1 cellular context compared by ENCODE assay signal in genomic region chr1:1511533-1512285, GRCh38.
A peak's percentile ranks its signal among the peaks of the same experiment; 100 is the strongest.
TF ChIP-seq lines count a peak whose summit lies in the region.

ATAD3A (plus strand) TSS chr1:1512162; CDS start chr1:1512269, 107 bp downstream.

TF ChIP-seq in HepG2, 621 proteins besides CTCF, POLR2A, EP300 and RAD21 (continued from another document and continues in another):
- no peak for TF ChIP-seq TRIM24 (CRISPR knock-in tag; IDR thresholded peaks at IDR 0.05)
- TF ChIP-seq GABPB1 (CRISPR knock-in tag; IDR thresholded peaks at IDR 0.05), result peak; percentile 91
- peak; percentile 94 for TF ChIP-seq ZBTB2 (CRISPR knock-in tag; IDR thresholded peaks at IDR 0.05; ENCODE audit: low read depth)
- TF ChIP-seq AGO1 (IDR thresholded peaks at IDR 0.05; ENCODE audit: low read depth, low read length, poor library complexity, severe bottlenecking), result peak; percentile 44
- TF ChIP-seq SNAI1 (CRISPR knock-in tag; IDR thresholded peaks at IDR 0.05; ENCODE audit: borderline replicate concordance), result no peak
- 0 out of 4 replicates have a peak, but pooled peaks of 1 of the 2 experiments have one; percentile 50 for TF ChIP-seq REST (IDR thresholded peaks at IDR 0.05; ENCODE audit: borderline replicate concordance in 1 of 2, low read depth in 1 of 2, low read length in 2 of 2)
- TF ChIP-seq RFXAP (CRISPR knock-in tag; IDR thresholded peaks at IDR 0.05; ENCODE audit: borderline replicate concordance), result peak; percentile 85; the same call in 1 of the 2 replicates
- TF ChIP-seq BCL6 (CRISPR knock-in tag; IDR thresholded peaks at IDR 0.05), result no peak
- TF ChIP-seq ZBTB3 (CRISPR knock-in tag; IDR thresholded peaks at IDR 0.05; ENCODE audit: borderline replicate concordance, low read depth), result peak; percentile 29; the same call in 1 of the 2 replicates
- TF ChIP-seq IRF9 (CRISPR knock-in tag; IDR thresholded peaks at IDR 0.05; ENCODE audit: borderline replicate concordance), result peak; percentile 27; the same call in 1 of the 2 replicates
- no peak for TF ChIP-seq PBX2 (CRISPR knock-in tag; IDR thresholded peaks at IDR 0.05)
- peak; percentile 66; the same call in 1 of the 2 replicates for TF ChIP-seq RXRB (CRISPR knock-in tag; IDR thresholded peaks at IDR 0.05; ENCODE audit: borderline replicate concordance)
- no peak for TF ChIP-seq TMF1 (CRISPR knock-in tag; IDR thresholded peaks at IDR 0.05; ENCODE audit: low read depth)
- TF ChIP-seq ZBTB39 (CRISPR knock-in tag; IDR thresholded peaks at IDR 0.05), result peak; percentile 22; the same call in 1 of the 2 replicates
- TF ChIP-seq CHCHD3 (CRISPR knock-in tag; IDR thresholded peaks at IDR 0.05), result no peak
- no peak for TF ChIP-seq ETS1 (CRISPR knock-in tag; IDR thresholded peaks at IDR 0.05)
- peak; percentile 72; the same call in 1 of the 2 replicates for TF ChIP-seq RNF2 (conservative IDR thresholded peaks at IDR 0.05; ENCODE audit: low read depth)
- 0 out of 2 replicates have a peak, but pooled peaks have one; percentile 44 for TF ChIP-seq POGZ (CRISPR knock-in tag; IDR thresholded peaks at IDR 0.05)
- peak; percentile 81; the same call in 1 of the 2 replicates for TF ChIP-seq ZNF724P (CRISPR knock-in tag; IDR thresholded peaks at IDR 0.05; ENCODE audit: borderline replicate concordance)
- no peak for TF ChIP-seq LCORL (IDR thresholded peaks at IDR 0.05)
- peak; percentile 49; the same call in 1 of the 2 replicates for TF ChIP-seq LCORL (CRISPR knock-in tag; IDR thresholded peaks at IDR 0.05)
- peak; percentile 84 for TF ChIP-seq MTERF4 (CRISPR knock-in tag; IDR thresholded peaks at IDR 0.05)
- no peak; the same call in 1 of the 2 replicates for TF ChIP-seq ZNF343 (CRISPR knock-in tag; IDR thresholded peaks at IDR 0.05)
- TF ChIP-seq NCOA2 (CRISPR knock-in tag; IDR thresholded peaks at IDR 0.05), result peak; percentile 48; the same call in 1 of the 2 replicates
- TF ChIP-seq ZBTB25 (CRISPR knock-in tag; IDR thresholded peaks at IDR 0.05), result peak; percentile 98
- no peak for TF ChIP-seq TRAFD1 (CRISPR knock-in tag; IDR thresholded peaks at IDR 0.05; ENCODE audit: borderline replicate concordance)
- no peak; the same call in 1 of the 2 replicates for TF ChIP-seq BRD4 (CRISPR knock-in tag; IDR thresholded peaks at IDR 0.05)
- TF ChIP-seq HNF1A (IDR thresholded peaks at IDR 0.05; ENCODE audit: low read depth), result no peak
- peak; percentile 68; the same call in 1 of the 2 replicates for TF ChIP-seq HNF1A (CRISPR knock-in tag; IDR thresholded peaks at IDR 0.05; ENCODE audit: borderline replicate concordance)
- TF ChIP-seq YY1 (IDR thresholded peaks at IDR 0.05; ENCODE audit: insufficient read depth, insufficient replicate concordance, low read depth, low read length), result peak; percentile 70
- TF ChIP-seq NFATC3 (CRISPR knock-in tag; IDR thresholded peaks at IDR 0.05), result peak; percentile 79; the same call in 1 of the 2 replicates
- TF ChIP-seq ZNF704 (CRISPR knock-in tag; IDR thresholded peaks at IDR 0.05; ENCODE audit: borderline replicate concordance), result no peak
- peak; percentile 66; the same call in 1 of the 2 replicates for TF ChIP-seq HIVEP1 (CRISPR knock-in tag; IDR thresholded peaks at IDR 0.05)
- TF ChIP-seq ZBTB8A (CRISPR knock-in tag; IDR thresholded peaks at IDR 0.05; ENCODE audit: borderline replicate concordance, low read depth), result no peak
- peak; percentile 97 for TF ChIP-seq CHD2 (IDR thresholded peaks at IDR 0.05; ENCODE audit: low read depth, low read length)
- TF ChIP-seq SMAD1 (CRISPR knock-in tag; IDR thresholded peaks at IDR 0.05; ENCODE audit: borderline replicate concordance, low read depth), result peak; percentile 61; the same call in 1 of the 2 replicates
- no peak for TF ChIP-seq IKZF4 (CRISPR knock-in tag; IDR thresholded peaks at IDR 0.05; ENCODE audit: borderline replicate concordance, low read depth, not compliant biosample characterization)
